8 cellular contexts compared by ENCODE assay signal in the genomic region with DNA sequence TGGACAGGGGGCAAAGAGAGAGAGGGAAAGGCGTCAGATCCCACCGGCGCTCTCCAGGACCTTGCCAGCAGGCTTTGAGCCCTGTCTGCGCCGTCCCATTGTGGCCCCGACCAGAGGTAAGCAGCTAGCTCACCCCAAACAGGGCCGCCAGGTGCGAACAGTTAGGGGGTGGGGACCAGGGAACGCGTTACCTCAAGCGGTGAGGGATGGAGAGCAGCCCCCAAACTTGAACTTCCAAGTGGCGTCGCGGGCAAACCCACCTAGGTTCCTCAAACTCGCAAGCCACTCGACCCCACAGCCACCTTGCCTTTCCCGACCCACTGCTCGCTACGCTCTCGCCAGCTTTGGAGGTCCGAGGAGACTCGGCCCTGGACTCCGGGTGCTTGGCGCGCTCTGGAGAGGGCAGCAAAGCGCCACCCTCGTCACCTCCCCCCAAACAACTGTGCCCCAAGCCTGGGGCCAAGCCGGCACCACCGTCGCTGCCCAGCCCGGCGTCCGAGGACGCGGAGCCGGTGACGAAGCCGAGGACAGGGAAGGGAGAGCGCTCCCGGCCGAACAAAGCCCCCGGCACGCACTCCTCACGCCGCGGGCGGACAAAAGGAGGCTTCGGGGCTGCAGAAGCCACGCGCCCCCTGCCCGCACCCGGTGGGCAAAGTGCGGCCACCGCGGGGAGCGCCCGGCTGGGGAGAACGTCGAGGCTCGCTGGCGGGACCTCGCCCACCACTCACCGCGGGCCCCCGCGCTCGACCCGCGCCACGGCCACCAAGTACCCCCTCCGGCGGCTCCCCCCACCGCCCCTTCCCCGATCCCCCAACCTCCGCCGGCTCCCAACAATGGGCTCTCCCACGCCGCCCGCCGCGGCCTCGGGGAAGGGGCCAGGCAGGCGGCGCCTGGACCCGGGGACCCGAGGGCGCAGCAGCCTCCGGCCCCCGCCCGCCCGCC. TPM values are rescaled to one million over a fixed set of nuclear protein-coding genes. Genes with fewer than 3 reads are reported as not detected.
DNase-seq lines count a peak whose midpoint lies in the region; ATAC-seq and TF ChIP-seq lines count a peak whose summit lies in the region.

No MANE protein-coding gene starts in this region.

- POLR2A ChIA-PET in MCF 10A (lab: Yijun Ruan, JAX) = interaction anchor here (0.8 to 2.5 kb wide), 3 partner anchors 83 to 568 kb away, joined by 3 to 123 read pairs (median 45); partner anchors contain the start of genes TCEANC2 and TMEM59

- H3K27me3 Mint-ChIP-seq in MCF 10A (ENCODE audit: insufficient read depth, unreplicated experiment) = no peaks in the 10 kb centered on the region

- peaks cover 15% of the 10 kb centered on the region for H3K36me3 Mint-ChIP-seq in MCF 10A (ENCODE audit: insufficient read depth, unreplicated experiment)

- BruUV-seq in MCF 10A (replicated peaks; lab: Mats Ljungman, UMichigan) = no TSS peak

- CTCF ChIA-PET in MCF 10A (lab: Yijun Ruan, JAX) = interaction anchor here (0.6 to 1.9 kb wide), 5 partner anchors 10 to 331 kb away, joined by 3 to 6 read pairs (median 4); no protein-coding TSS in a partner anchor

- ATAC-seq in left lobe of liver (peak; percentile 15), GM18870 (IDR thresholded peaks at IDR 0.05; ENCODE audit: unreplicated experiment) (no peak), HG03139 (IDR thresholded peaks at IDR 0.05; ENCODE audit: unreplicated experiment) (no peak)

- TF ChIP-seq CTCF in MCF 10A (IDR thresholded peaks at IDR 0.05; ENCODE audit: unreplicated experiment) = no peak

- H3K4me1 Mint-ChIP-seq in MCF 10A (ENCODE audit: insufficient read depth, unreplicated experiment) = peaks cover 28% of the 10 kb centered on the region

- no peak overlapping the region for H3K27ac Mint-ChIP-seq in MCF 10A (ENCODE audit: low read depth, unreplicated experiment)

- intact Hi-C loops in MCF 10A (cut with micrococcal nuclease) = loop anchor here (5.0 kb wide), 1 partner anchor 333 kb away; no protein-coding TSS in a partner anchor

- peak; percentile 26 to 48 for DNase-seq in NCI-H524 (lab: John Stamatoyannopoulos, UW)
- DNase-seq in NCI-H524 treated with DMSO at 0.1 percent for 48 hours (lab: John Stamatoyannopoulos, UW) = no peak
- peak; percentile 23 for DNase-seq in NCI-H2107 (lab: John Stamatoyannopoulos, UW)
- DNase-seq in MCF 10A (ENCODE audit: unreplicated experiment) = no peak
- DNase-seq in left lobe of liver (ENCODE audit: low spot score) = peak; percentile 56
- DNase-seq in substantia nigra (lab: John Stamatoyannopoulos, UW) = peak in 24 of 49 donors; percentile 7 to 60 (median 20)

- H3K4me3 Mint-ChIP-seq in MCF 10A (ENCODE audit: unreplicated experiment) = peak overlapping the region; percentile 83

- H3K27ac ChIP-seq in substantia nigra (ENCODE audit: low read depth, low read length, poor library complexity, severe bottlenecking) = peak overlapping the region; percentile 45

- H3K9me3 Mint-ChIP-seq in MCF 10A (ENCODE audit: unreplicated experiment) = no peaks in the 10 kb centered on the region

RNA-seq across cellular contexts. Expression of gene SSBP3, which starts 1.0 kb away (rescaled TPM):
- total RNA-seq in MCF 10A (2022) (6.5 and 8.6 TPM in 2 replicates), left lobe of liver (21.7 TPM)

Comparison
In these comparisons a context has a peak if more than half of its experiments do, and no peak if none do; other contexts are left out.
1. DNase-seq: peak in NCI-H524 (2 of 2), NCI-H2107 (single experiment) and left lobe of liver (single experiment); none in NCI-H524 treated with DMSO at 0.1 percent for 48 hours (single experiment) and MCF 10A (single experiment).